In the genomic region with DNA sequence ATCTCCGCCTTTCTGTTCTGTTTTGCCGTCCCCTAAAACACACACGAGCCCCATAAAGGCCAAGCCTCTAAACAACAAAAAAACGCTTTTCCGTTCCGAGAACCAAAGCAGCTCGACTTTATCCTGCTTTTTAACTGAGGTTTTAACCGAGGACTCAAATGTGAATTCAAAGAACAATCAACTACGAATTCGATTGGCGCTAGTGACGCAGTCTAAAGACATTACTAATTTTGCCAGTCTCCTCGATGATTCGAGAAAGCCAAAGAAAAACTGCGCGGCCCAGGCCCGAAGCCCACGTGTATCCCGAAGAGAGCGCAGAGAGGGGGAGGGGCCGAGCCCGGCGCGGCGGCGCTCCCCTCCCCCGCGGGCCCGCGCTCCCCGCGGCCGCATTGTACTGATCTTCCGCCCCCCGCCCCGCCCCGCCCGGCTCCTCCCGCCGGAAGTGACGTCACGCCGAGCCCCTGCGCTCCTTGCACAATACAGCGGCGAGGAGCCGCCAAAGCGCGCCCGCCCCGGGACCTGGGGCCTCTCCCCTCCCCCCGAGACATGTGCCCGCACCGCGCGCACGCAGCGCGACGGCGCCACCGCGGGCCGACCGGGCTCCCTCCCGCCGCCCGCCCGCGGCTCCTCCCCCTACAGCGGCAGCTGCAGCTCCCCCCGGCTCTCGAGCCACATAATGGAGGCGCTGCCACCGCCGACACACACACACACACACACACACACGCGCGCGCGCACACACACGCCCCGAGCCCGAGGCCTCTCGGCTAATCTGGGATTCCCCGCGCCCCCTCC, we compare ENCODE assay signal across 8 cellular contexts. TPM values are rescaled to one million over a fixed set of nuclear protein-coding genes. Genes with fewer than 3 reads are reported as not detected.
A peak's percentile ranks its signal among the peaks of the same experiment; 100 is the strongest.
DNase-seq lines count a peak whose midpoint lies in the region; ATAC-seq, FAIRE-seq and TF ChIP-seq lines count a peak whose summit lies in the region.

No MANE protein-coding gene starts in this region.

- peaks cover 62% of the 10 kb centered on the region for H3K79me2 ChIP-seq in endothelial cell of umbilical vein (ENCODE audit: control insufficient read depth, insufficient read depth, low read length)

- POLR2A ChIA-PET in endothelial cell of umbilical vein (lab: Charles Lee), result interaction anchor here (0.6 to 4.0 kb wide), 7 partner anchors 27 to 180 kb away, joined by 3 to 26 read pairs (median 4); a partner anchor contains a TSS

- no TSS peak for BruUV-seq in endothelial cell of umbilical vein (replicated peaks; lab: Mats Ljungman, UMichigan)

- CTCF ChIA-PET in endothelial cell of umbilical vein (lab: Charles Lee), result interaction anchor here (0.6 to 6.6 kb wide), 6 partner anchors 27 to 180 kb away, joined by 4 to 104 read pairs (median 16); a partner anchor contains a TSS

- peak; percentile 54 for ATAC-seq in GM21381 (IDR thresholded peaks at IDR 0.05; ENCODE audit: unreplicated experiment)

- dilution Hi-C loops in endothelial cell of umbilical vein (cut with MboI; ENCODE audit: extremely low pct_ligation_motif_present, low sequenced_read_pairs), result no loop called here

- peaks cover 3% of the 10 kb centered on the region for H3K4me1 ChIP-seq in NT2/D1 (ENCODE audit: insufficient read depth, insufficient read length)
- peaks cover 30% of the 10 kb centered on the region for H3K4me1 ChIP-seq in endothelial cell of umbilical vein (ENCODE audit: control insufficient read depth, extremely low read depth, insufficient read depth, low read length)
- peaks cover 44% of the 10 kb centered on the region for H3K4me1 ChIP-seq in mononuclear cell (ENCODE audit: insufficient read depth, low read length)

- peak overlapping the region; percentile 89 for H3K27ac ChIP-seq in endothelial cell of umbilical vein (ENCODE audit: insufficient read depth, low read depth, low read length)

- H3K9ac ChIP-seq in NT2/D1 (ENCODE audit: insufficient read length, low read depth) (peak overlapping the region; percentile 99), endothelial cell of umbilical vein (replicated peaks; ENCODE audit: extremely low read depth, insufficient read depth, low read length) (peak overlapping the region; percentile 98)

- H2AFZ ChIP-seq in endothelial cell of umbilical vein (ENCODE audit: low read depth, low read length), result no peak overlapping the region

- H3K4me2 ChIP-seq in endothelial cell of umbilical vein (ENCODE audit: insufficient read depth, low read length), result peak overlapping the region; percentile 94

- peak; percentile 79 for TF ChIP-seq POLR2A in endothelial cell of umbilical vein (IDR thresholded peaks at IDR 0.05; ENCODE audit: low read depth, low read length)

- H3K9me1 ChIP-seq in endothelial cell of umbilical vein (replicated peaks; ENCODE audit: control insufficient read depth, extremely low read depth, insufficient read depth, low read length), result no peaks in the 10 kb centered on the region

- DNase-seq in COR-L47 (lab: John Stamatoyannopoulos, UW) (peak; percentile 97), HUDEP-2 (lab: John Stamatoyannopoulos, UW; ENCODE audit: unreplicated experiment in 76 of 76) (peak in 74 of 76 experiments; percentile 48 to 97 (median 89)), NT2/D1 (ENCODE audit: low read depth, low spot score) (peak; percentile 98), activated T-cell treated with anti-CD3 and anti-CD28 coated beads for 1 hour (ENCODE audit: low read depth) (peak; percentile 97), endothelial cell of umbilical vein (ENCODE audit: low read depth, low spot score) (peak; percentile 93)
- peak; percentile 96 to 97 for DNase-seq in stimulated activated CD8-positive, alpha-beta memory T cell treated with anti-CD3 and anti-CD28 coated beads, Interleukin-2, amount 100 ng/mL, for 1 hour (ENCODE audit: low read depth in 2 of 2)

- peak overlapping the region; percentile 99 for H3K4me3 ChIP-seq in NT2/D1 (ENCODE audit: insufficient read length, low read depth)
- peak overlapping the region; percentile 94 to 97 (median 96) for H3K4me3 ChIP-seq in endothelial cell of umbilical vein (replicated peaks in 1 of 3; ENCODE audit: insufficient read depth in 1 of 3, low read depth in 1 of 3, low read length in 3 of 3)
- H3K4me3 ChIP-seq in mononuclear cell (ENCODE audit: low read length), result peak overlapping the region; percentile 100

- peaks cover 56% of the 10 kb centered on the region for H3K36me3 ChIP-seq in NT2/D1 (ENCODE audit: insufficient read depth, insufficient read length, low read length)
- peaks cover 6 to 32% of the 10 kb centered on the region in 2 experiments for H3K36me3 ChIP-seq in endothelial cell of umbilical vein (ENCODE audit: control insufficient read depth in 2 of 2, extremely low read depth in 1 of 2, insufficient read depth in 2 of 2, low read length in 2 of 2)

- no peak for TF ChIP-seq CTCF in endothelial cell of umbilical vein (IDR thresholded peaks at IDR 0.05; ENCODE audit: extremely low read depth in 1 of 2, insufficient read depth in 1 of 2, low read depth in 1 of 2, low read length in 2 of 2)

- FAIRE-seq in endothelial cell of umbilical vein (lab: Jason Lieb, UNC), result peak; percentile 40

- intact Hi-C loops in endothelial cell of umbilical vein (cut with micrococcal nuclease), result loop anchor here (1.0 kb wide), 1 partner anchor 9 kb away; no protein-coding TSS in a partner anchor

- H4K20me1 ChIP-seq in endothelial cell of umbilical vein (replicated peaks; ENCODE audit: control insufficient read depth, extremely low read depth, insufficient read depth, low read length), result peaks cover 23% of the 10 kb centered on the region

- H3K9me3 ChIP-seq in NT2/D1 (ENCODE audit: insufficient read depth, low read length) (no peaks in the 10 kb centered on the region), endothelial cell of umbilical vein (replicated peaks; ENCODE audit: control insufficient read depth, insufficient read depth, low read length) (no peaks in the 10 kb centered on the region), mononuclear cell (ENCODE audit: low read depth, low read length) (no peaks in the 10 kb centered on the region)

- H3K27me3 ChIP-seq in NT2/D1 (ENCODE audit: insufficient read depth, insufficient read length) (no peaks in the 10 kb centered on the region), endothelial cell of umbilical vein (ENCODE audit: control insufficient read depth in 2 of 2, insufficient read depth in 2 of 2, low read length in 2 of 2) (no peaks in the 10 kb centered on the region), mononuclear cell (ENCODE audit: insufficient read depth, low read length) (no peaks in the 10 kb centered on the region)

TF ChIP-seq in endothelial cell of umbilical vein, 7 proteins besides CTCF, POLR2A, EP300 and RAD21:
- peak; percentile 95 for TF ChIP-seq POLR2AphosphoS5 (IDR thresholded peaks at IDR 0.05; ENCODE audit: insufficient read depth, low read depth, low read length)
- TF ChIP-seq EZH2 (IDR thresholded peaks at IDR 0.05; ENCODE audit: borderline replicate concordance, low read depth, low read length, severe bottlenecking), result no peak
- TF ChIP-seq, protein P1, sequence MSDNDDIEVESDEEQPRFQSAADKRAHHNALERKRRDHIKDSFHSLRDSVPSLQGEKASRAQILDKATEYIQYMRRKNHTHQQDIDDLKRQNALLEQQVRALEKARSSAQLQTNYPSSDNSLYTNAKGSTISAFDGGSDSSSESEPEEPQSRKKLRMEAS (IDR thresholded peaks at IDR 0.05; ENCODE audit: insufficient read depth, insufficient read length), result peak; percentile 67
- peak; percentile 54 for TF ChIP-seq MYC (IDR thresholded peaks at IDR 0.05; ENCODE audit: low read depth, low read length)
- TF ChIP-seq FOS (IDR thresholded peaks at IDR 0.05; ENCODE audit: borderline replicate concordance, insufficient read depth, low read length), result no peak
TF ChIP-seq in endothelial cell of umbilical vein: peak in this region for 3.

RNA-seq across cellular contexts. Expression of a gene that starts 1.4 kb away (rescaled TPM):
- total RNA-seq in endothelial cell of umbilical vein (398 and 417 TPM in 2 replicates), mononuclear cell (436 TPM)
- polyA plus RNA-seq in endothelial cell of umbilical vein, result 45.9 and 68.7 TPM in 2 replicates
- polyA plus RNA-seq in endothelial cell of umbilical vein (2011; cell fraction: cytosol; rRNA removed), result 136 and 154 TPM in 2 replicates
- polyA plus RNA-seq in endothelial cell of umbilical vein (2011; cell fraction: nucleus; rRNA removed), result 137 and 210 TPM in 2 replicates
- 231 and 310 TPM in 2 replicates for polyA plus RNA-seq in endothelial cell of umbilical vein (2012)
- 253 and 258 TPM in 2 replicates for polyA minus RNA-seq in endothelial cell of umbilical vein
- 227 TPM for polyA minus RNA-seq in endothelial cell of umbilical vein (2011; cell fraction: cytosol; rRNA and poly(A)+ RNA removed)
- polyA minus RNA-seq in endothelial cell of umbilical vein (2011; cell fraction: nucleus; rRNA and poly(A)+ RNA removed), result 100 and 154 TPM in 2 replicates

RNA-seq across cellular contexts. Expression of a gene that starts 27.4 kb away (rescaled TPM):
- total RNA-seq in endothelial cell of umbilical vein (30.2 and 37.0 TPM in 2 replicates), mononuclear cell (19.7 TPM)
- 9.1 and 17.1 TPM in 2 replicates for polyA plus RNA-seq in endothelial cell of umbilical vein
- 18.6 and 19.5 TPM in 2 replicates for polyA plus RNA-seq in endothelial cell of umbilical vein (2011; cell fraction: cytosol; rRNA removed)
- polyA plus RNA-seq in endothelial cell of umbilical vein (2011; cell fraction: nucleus; rRNA removed), result 14.0 and 18.6 TPM in 2 replicates
- polyA plus RNA-seq in endothelial cell of umbilical vein (2012), result 21.4 and 57.5 TPM in 2 replicates
- 4.4 and 5.0 TPM in 2 replicates for polyA minus RNA-seq in endothelial cell of umbilical vein
- 8.1 TPM for polyA minus RNA-seq in endothelial cell of umbilical vein (2011; cell fraction: cytosol; rRNA and poly(A)+ RNA removed)
- polyA minus RNA-seq in endothelial cell of umbilical vein (2011; cell fraction: nucleus; rRNA and poly(A)+ RNA removed), result 14.3 and 18.8 TPM in 2 replicates

Comparison
In these comparisons a context has a peak if more than half of its experiments do, and no peak if none do; other contexts are left out.
1. Peak in every context shown above with its lines: DNase-seq, ATAC-seq, H3K4me3 ChIP-seq and H3K27ac ChIP-seq.